35 cellular contexts compared by ENCODE assay signal in the genomic region with DNA sequence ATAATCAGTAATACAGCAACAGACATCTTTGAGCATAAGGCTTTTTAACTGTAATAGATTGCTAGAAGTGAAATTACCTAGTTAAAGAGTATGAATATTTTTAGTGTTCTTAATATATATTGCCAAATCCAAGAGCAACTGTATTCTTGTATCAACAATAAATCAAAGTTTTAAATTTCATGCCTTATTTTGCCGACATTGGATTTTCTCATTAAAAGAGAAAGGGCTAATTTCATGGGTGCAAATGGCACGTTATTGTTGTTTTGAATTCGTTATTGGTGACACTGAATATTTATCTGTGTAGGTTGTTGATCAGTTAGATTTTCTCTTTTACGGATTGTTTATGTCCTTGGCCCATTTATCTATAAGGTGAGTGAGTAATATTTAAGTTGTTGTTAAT.
"Had no signal": no experiment of that assay in that cellular context is flagged by ENCODE, and none has a peak within 500 bp of the region (broad histone marks: within the 10 kb centered on the region; RNA-seq: fewer than 3 reads in every experiment).

No MANE protein-coding gene starts in this region.

- ATAC-seq: activated CD8-positive, alpha-beta T cell treated with anti-CD3 and anti-CD28 coated beads for 36 hours; activated naive CD8-positive, alpha-beta T cell treated with anti-CD3 and anti-CD28 coated beads, Interleukin-2, amount 50 U/mL, for 24 hours; body of pancreas had no signal

- H3K27me3 ChIP-seq: body of pancreas, brain microvascular endothelial cell, breast epithelium had no signal

- H3K4me3 ChIP-seq: body of pancreas, breast epithelium had no signal

- DNase-seq: activated B cell treated with CpG ODN at 0.5 μM for 24 hours; activated CD4-positive, alpha-beta memory T cell treated with anti-CD3 and anti-CD28 coated beads for 36 hours; activated CD4-positive, alpha-beta T cell treated with anti-CD3 and anti-CD28 coated beads for 4 hours; activated CD4-positive, alpha-beta T cell treated with anti-CD3 and anti-CD28 coated beads, Interleukin-2, amount 10 ng/mL, durations not matched to agents 24 days and 14 days; activated CD4-positive, alpha-beta T cell treated with anti-CD3 and anti-CD28 coated beads, Interleukin-2, amount 50 U/mL, for 1 hour; activated CD4-positive, alpha-beta T cell treated with anti-CD3 and anti-CD28 coated beads, Interleukin-2, amount 50 U/mL, for 4 hours; activated CD4-positive, CD25-positive, alpha-beta regulatory T cell treated with anti-CD3 and anti-CD28 coated beads, Interleukin-2, amount 50 U/mL, for 72 hours; activated CD8-positive, alpha-beta memory T cell treated with anti-CD3 and anti-CD28 coated beads, Interleukin-2, amount 50 U/mL, for 4 hours; activated CD8-positive, alpha-beta T cell treated with anti-CD3 and anti-CD28 coated beads for 36 hours; activated effector memory CD4-positive, alpha-beta T cell treated with Interleukin-2 at 50 U/mL for 16 hours; activated gamma-delta T cell; activated naive CD4-positive, alpha-beta T cell treated with anti-CD3 and anti-CD28 coated beads, Interleukin-2, amount 10 ng/mL, durations not matched to agents 7 days and 5 days; activated naive CD4-positive, alpha-beta T cell treated with Interleukin-2 at 50 U/mL for 16 hours; activated naive CD8-positive, alpha-beta T cell treated with anti-CD3 and anti-CD28 coated beads, Interleukin-2, amount 10 ng/mL, durations not matched to agents 7 days and 5 days; activated naive CD8-positive, alpha-beta T cell treated with anti-CD3 and anti-CD28 coated beads, Interleukin-2, amount 50 U/mL, for 24 hours; activated T-cell treated with anti-CD3 and anti-CD28 coated beads for 4 hours; activated T-cell treated with anti-CD3 and anti-CD28 coated beads, Interleukin-2, amount 50 U/mL, for 24 hours; activated T-cell treated with anti-CD3 and anti-CD28 coated beads, Interleukin-2, amount 50 U/mL, for 48 hours; amygdala; aorta; body of pancreas; brain microvascular endothelial cell; central memory CD4-positive, alpha-beta T cell; T-helper 1 cell; T-helper 2 cell; T-helper 9 cell had no signal

- H3K4me1 ChIP-seq: body of pancreas, breast epithelium had no signal

- FAIRE-seq: astrocyte, TTC549 had no signal

- H3K36me3 Mint-ChIP-seq: activated CD4-positive, alpha-beta memory T cell treated with anti-CD3 and anti-CD28 coated beads for 36 hours; activated naive CD4-positive, alpha-beta T cell treated with anti-CD3 and anti-CD28 coated beads, Interleukin-2, amount 10 ng/mL, durations not matched to agents 7 days and 5 days; activated naive CD4-positive, alpha-beta T cell treated with anti-CD3 and anti-CD28 coated beads, Interleukin-2, amount 50 U/mL, for 24 hours; activated naive CD8-positive, alpha-beta T cell; activated naive CD8-positive, alpha-beta T cell treated with anti-CD3 and anti-CD28 coated beads, Interleukin-2, amount 10 ng/mL, durations not matched to agents 7 days and 5 days had no signal

- H3K27ac ChIP-seq: body of pancreas, brain microvascular endothelial cell, breast epithelium, VCaP had no signal

- H3K27ac Mint-ChIP-seq: activated B cell treated with CpG ODN at 0.5 μM for 24 hours; activated CD4-positive, alpha-beta memory T cell treated with anti-CD3 and anti-CD28 coated beads for 36 hours; activated CD4-positive, alpha-beta T cell treated with anti-CD3 and anti-CD28 coated beads, Interleukin-2, amount 10 ng/mL, durations not matched to agents 24 days and 14 days; activated CD8-positive, alpha-beta T cell treated with anti-CD3 and anti-CD28 coated beads for 36 hours; activated naive CD4-positive, alpha-beta T cell treated with anti-CD3 and anti-CD28 coated beads, Interleukin-2, amount 10 ng/mL, durations not matched to agents 7 days and 5 days; activated naive CD4-positive, alpha-beta T cell treated with anti-CD3 and anti-CD28 coated beads, Interleukin-2, amount 50 U/mL, for 24 hours; activated naive CD8-positive, alpha-beta T cell; activated naive CD8-positive, alpha-beta T cell treated with anti-CD3 and anti-CD28 coated beads, Interleukin-2, amount 10 ng/mL, durations not matched to agents 7 days and 5 days; activated naive CD8-positive, alpha-beta T cell treated with anti-CD3 and anti-CD28 coated beads, Interleukin-2, amount 50 U/mL, for 24 hours; activated T-cell treated with anti-CD3 and anti-CD28 coated beads, Interleukin-2, amount 50 U/mL, for 24 hours; activated T-helper 2 cell treated with anti-CD3 and anti-CD28 coated beads, Interferon-gamma antibody, Interleukin-2, Interleukin-4, amounts not matched to agents 10 μg/mL and 5 μg/mL and 100 μg/mL, durations not matched to agents 14 hours and 24 hours and 36 hours; T-helper 1 cell treated with Interleukin-12 subunit alpha and Interleukin-12 subunit beta and Interleukin-4 antibody, amounts not matched to agents 30 μg/mL and 1 μg/mL, for 36 hours; T-helper 2 cell treated with Interferon-gamma antibody and Interleukin-4, amounts not matched to agents 5 μg/mL and 100 μg/mL, for 36 hours had no signal

- H3K4me3 Mint-ChIP-seq: activated B cell treated with CpG ODN at 0.5 μM for 24 hours; activated CD4-positive, alpha-beta memory T cell treated with anti-CD3 and anti-CD28 coated beads for 36 hours; activated CD4-positive, alpha-beta T cell treated with anti-CD3 and anti-CD28 coated beads, Interleukin-2, amount 10 ng/mL, durations not matched to agents 24 days and 14 days; activated CD8-positive, alpha-beta T cell treated with anti-CD3 and anti-CD28 coated beads for 36 hours; activated naive CD4-positive, alpha-beta T cell treated with anti-CD3 and anti-CD28 coated beads, Interleukin-2, amount 10 ng/mL, durations not matched to agents 7 days and 5 days; activated naive CD4-positive, alpha-beta T cell treated with anti-CD3 and anti-CD28 coated beads, Interleukin-2, amount 50 U/mL, for 24 hours; activated naive CD8-positive, alpha-beta T cell; activated naive CD8-positive, alpha-beta T cell treated with anti-CD3 and anti-CD28 coated beads, Interleukin-2, amount 10 ng/mL, durations not matched to agents 7 days and 5 days; activated naive CD8-positive, alpha-beta T cell treated with anti-CD3 and anti-CD28 coated beads, Interleukin-2, amount 50 U/mL, for 24 hours; activated T-cell treated with anti-CD3 and anti-CD28 coated beads, Interleukin-2, amount 50 U/mL, for 24 hours; T-helper 1 cell treated with Interleukin-12 subunit alpha and Interleukin-12 subunit beta and Interleukin-4 antibody, amounts not matched to agents 30 μg/mL and 1 μg/mL, for 36 hours; T-helper 2 cell treated with Interferon-gamma antibody and Interleukin-4, amounts not matched to agents 5 μg/mL and 100 μg/mL, for 36 hours had no signal

- H3K36me3 ChIP-seq: brain microvascular endothelial cell, breast epithelium had no signal

- H3K27me3 Mint-ChIP-seq: activated naive CD8-positive, alpha-beta T cell had no signal

- H3K4me1 Mint-ChIP-seq: activated B cell treated with CpG ODN at 0.5 μM for 24 hours; activated CD4-positive, alpha-beta T cell treated with anti-CD3 and anti-CD28 coated beads, Interleukin-2, amount 10 ng/mL, durations not matched to agents 24 days and 14 days; activated naive CD4-positive, alpha-beta T cell treated with anti-CD3 and anti-CD28 coated beads, Interleukin-2, amount 50 U/mL, for 24 hours had no signal

- H3K9me3 ChIP-seq: body of pancreas, breast epithelium had no signal

- H3K9me3 Mint-ChIP-seq: activated B cell treated with CpG ODN at 0.5 μM for 24 hours; activated CD4-positive, alpha-beta memory T cell treated with anti-CD3 and anti-CD28 coated beads for 36 hours; activated CD4-positive, alpha-beta T cell treated with anti-CD3 and anti-CD28 coated beads, Interleukin-2, amount 10 ng/mL, durations not matched to agents 24 days and 14 days; activated CD8-positive, alpha-beta T cell treated with anti-CD3 and anti-CD28 coated beads for 36 hours; activated naive CD4-positive, alpha-beta T cell treated with anti-CD3 and anti-CD28 coated beads, Interleukin-2, amount 10 ng/mL, durations not matched to agents 7 days and 5 days; activated naive CD4-positive, alpha-beta T cell treated with anti-CD3 and anti-CD28 coated beads, Interleukin-2, amount 50 U/mL, for 24 hours; activated naive CD8-positive, alpha-beta T cell treated with anti-CD3 and anti-CD28 coated beads, Interleukin-2, amount 10 ng/mL, durations not matched to agents 7 days and 5 days; activated naive CD8-positive, alpha-beta T cell treated with anti-CD3 and anti-CD28 coated beads, Interleukin-2, amount 50 U/mL, for 24 hours; activated T-cell treated with anti-CD3 and anti-CD28 coated beads, Interleukin-2, amount 50 U/mL, for 24 hours; activated T-helper 2 cell treated with anti-CD3 and anti-CD28 coated beads, Interferon-gamma antibody, Interleukin-2, Interleukin-4, amounts not matched to agents 10 μg/mL and 5 μg/mL and 100 μg/mL, durations not matched to agents 14 hours and 24 hours and 36 hours; T-helper 1 cell treated with Interleukin-12 subunit alpha and Interleukin-12 subunit beta and Interleukin-4 antibody, amounts not matched to agents 30 μg/mL and 1 μg/mL, for 36 hours; T-helper 2 cell treated with Interferon-gamma antibody and Interleukin-4, amounts not matched to agents 5 μg/mL and 100 μg/mL, for 36 hours had no signal
